12 cellular contexts compared by ENCODE assay signal in the genomic region with DNA sequence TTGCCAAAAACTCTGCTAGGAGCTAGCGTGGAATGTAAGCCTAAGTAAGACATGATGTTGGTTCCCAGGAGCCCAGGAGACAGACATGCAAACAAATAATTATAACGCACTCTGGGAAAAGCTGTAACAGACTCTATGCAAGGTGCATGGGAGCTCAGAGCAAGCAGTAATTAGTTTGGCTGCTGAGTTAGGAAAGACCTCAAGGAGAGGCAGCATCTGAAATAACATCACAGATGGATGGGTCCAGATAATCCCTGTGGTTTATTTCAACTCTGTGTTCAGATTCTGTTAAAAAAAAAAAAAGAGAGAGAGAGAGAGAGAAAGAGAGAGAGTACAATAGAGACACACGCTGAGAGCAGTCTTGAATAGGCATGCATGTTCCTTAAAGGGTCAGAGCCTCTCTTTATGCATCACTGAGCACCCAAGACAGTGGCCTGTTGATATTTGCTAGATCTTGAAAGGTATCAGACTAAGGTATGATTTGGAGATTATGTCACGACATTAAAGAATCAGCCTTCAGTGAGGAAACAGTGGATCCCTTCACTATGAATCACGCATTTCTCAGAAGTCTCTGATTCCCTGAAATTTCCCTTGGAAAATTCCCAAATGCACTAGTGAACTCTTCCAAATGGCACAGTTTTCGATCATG.
A peak's percentile ranks its signal among the peaks of the same experiment; 100 is the strongest.
DNase-seq lines count a peak whose midpoint lies in the region; ATAC-seq, FAIRE-seq and TF ChIP-seq lines count a peak whose summit lies in the region.
"Had no signal": no experiment of that assay in that cellular context is flagged by ENCODE, and none has a peak within 500 bp of the region (broad histone marks: within the 10 kb centered on the region; RNA-seq: fewer than 3 reads in every experiment).

No MANE protein-coding gene starts in this region.

- H3K27ac ChIP-seq in K562 (ENCODE audit: extremely low read depth, low read depth, low read length) (no peak overlapping the region), gastroesophageal sphincter (no peak overlapping the region)

- H4K20me1 ChIP-seq in K562 (replicated peaks; ENCODE audit: control insufficient read depth, insufficient read depth, low read length), result no peaks in the 10 kb centered on the region

- no peak overlapping the region for H3K27ac Mint-ChIP-seq in T-helper 2 cell treated with Interferon-gamma antibody and Interleukin-4, amounts not matched to agents 5 μg/mL and 100 μg/mL, for 36 hours
- H3K27ac Mint-ChIP-seq: activated T-cell treated with anti-CD3 and anti-CD28 coated beads, Interleukin-2, amount 50 U/mL, for 24 hours; dendritic cell treated with granulocyte-macrophage colony-stimulating factor and Interleukin-4, amounts not matched to agents 40 ng/mL and 50 ng/mL, for 4 days had no signal

- H3K4me2 ChIP-seq in K562 (ENCODE audit: insufficient read depth, low read length), result no peak overlapping the region

- H3K4me3 ChIP-seq in K562 (no peak overlapping the region), gastroesophageal sphincter (no peak overlapping the region)

- in situ Hi-C loops in K562 (cut with MboI), result no loop called here

- H3K4me3 Mint-ChIP-seq in T-helper 2 cell treated with Interferon-gamma antibody and Interleukin-4, amounts not matched to agents 5 μg/mL and 100 μg/mL, for 36 hours, result no peak overlapping the region
- H3K4me3 Mint-ChIP-seq: activated T-cell treated with anti-CD3 and anti-CD28 coated beads, Interleukin-2, amount 50 U/mL, for 24 hours; dendritic cell treated with granulocyte-macrophage colony-stimulating factor and Interleukin-4, amounts not matched to agents 40 ng/mL and 50 ng/mL, for 4 days had no signal

- H3K4me1 Mint-ChIP-seq in T-helper 2 cell treated with Interferon-gamma antibody and Interleukin-4, amounts not matched to agents 5 μg/mL and 100 μg/mL, for 36 hours (ENCODE audit: low read depth), result peaks cover 12% of the 10 kb centered on the region

- no peaks in the 10 kb centered on the region for H3K27me3 ChIP-seq in K562 (ENCODE audit: control insufficient read depth in 2 of 2, insufficient read depth in 2 of 2, low read length in 2 of 2)
- H3K27me3 ChIP-seq in gastroesophageal sphincter, result no peaks in the 10 kb centered on the region

- no peaks in the 10 kb centered on the region for H3K9me1 ChIP-seq in K562 (ENCODE audit: control insufficient read depth, insufficient read depth, low read length)

- H3K36me3 ChIP-seq in K562 (ENCODE audit: control insufficient read depth, insufficient read depth, low read length) (no peaks in the 10 kb centered on the region), gastroesophageal sphincter (no peaks in the 10 kb centered on the region)

- H3K9ac ChIP-seq in K562 (ENCODE audit: insufficient read depth in 1 of 2, low read depth in 2 of 2, low read length in 2 of 2), result no peak overlapping the region

- no peaks in the 10 kb centered on the region for H3K79me2 ChIP-seq in K562 (ENCODE audit: control insufficient read depth, insufficient read depth, low read length)

- FAIRE-seq in K562 (lab: Jason Lieb, UNC) (no peak), frontal cortex (lab: Jason Lieb, UNC) (no peak)

- no TSS peak for BruUV-seq in K562 (replicated peaks; lab: Mats Ljungman, UMichigan)

- TF ChIP-seq CTCF in K562 (IDR thresholded peaks at IDR 0.05 in 2 of 3, conservative IDR thresholded peaks at IDR 0.05 in 1 of 3; ENCODE audit: insufficient read depth in 2 of 3, low read depth in 1 of 3, low read length in 3 of 3) (no peak), gastroesophageal sphincter (IDR thresholded peaks at IDR 0.05) (no peak)

- no peak for TF ChIP-seq RAD21 in K562 (CRISPR knock-in tag; conservative IDR thresholded peaks at IDR 0.05 in 1 of 2, IDR thresholded peaks at IDR 0.05 in 1 of 2)

- H3K9me3 Mint-ChIP-seq in T-helper 2 cell treated with Interferon-gamma antibody and Interleukin-4, amounts not matched to agents 5 μg/mL and 100 μg/mL, for 36 hours, result no peaks in the 10 kb centered on the region
- H3K9me3 Mint-ChIP-seq: activated T-cell treated with anti-CD3 and anti-CD28 coated beads, Interleukin-2, amount 50 U/mL, for 24 hours; dendritic cell treated with granulocyte-macrophage colony-stimulating factor and Interleukin-4, amounts not matched to agents 40 ng/mL and 50 ng/mL, for 4 days had no signal

- peaks cover 4 to 16% of the 10 kb centered on the region in 2 experiments for H3K4me1 ChIP-seq in K562 (replicated peaks in 1 of 2; ENCODE audit: control insufficient read depth in 2 of 2, insufficient read depth in 2 of 2, low read length in 2 of 2)
- peaks cover 0 to 12% (median 3%) of the 10 kb centered on the region in 3 donors for H3K4me1 ChIP-seq in gastroesophageal sphincter

- intact Hi-C loops in K562 (cut with micrococcal nuclease), result loop anchor here (5.0 kb wide), 1 partner anchor 45 kb away; no protein-coding TSS in a partner anchor

- H2AFZ ChIP-seq in K562 (ENCODE audit: low read depth, low read length), result 0 out of 2 replicates have a peak overlapping the region, but pooled peaks have one; percentile 36

- CTCF ChIA-PET in K562 (lab: Yijun Ruan, JAX; ENCODE audit: low intra/inter-chr PET ratio), result interaction anchor here (0.7 kb wide), 1 partner anchor 469 kb away, joined by 3 read pairs; no protein-coding TSS in a partner anchor

- no peaks in the 10 kb centered on the region for H3K9me3 ChIP-seq in K562 (replicated peaks; ENCODE audit: control insufficient read depth, insufficient read depth, low read depth, low read length)
- no peaks in the 10 kb centered on the region for H3K9me3 ChIP-seq in gastroesophageal sphincter

- no peaks in the 10 kb centered on the region for H3K36me3 Mint-ChIP-seq in T-helper 2 cell treated with Interferon-gamma antibody and Interleukin-4, amounts not matched to agents 5 μg/mL and 100 μg/mL, for 36 hours (ENCODE audit: low read depth)

- TF ChIP-seq POLR2A in K562 (conservative IDR thresholded peaks at IDR 0.05), result no peak
- no peak for TF ChIP-seq POLR2A in gastroesophageal sphincter (IDR thresholded peaks at IDR 0.05)

- no peaks in the 10 kb centered on the region for H3K27me3 Mint-ChIP-seq in T-helper 2 cell treated with Interferon-gamma antibody and Interleukin-4, amounts not matched to agents 5 μg/mL and 100 μg/mL, for 36 hours (ENCODE audit: low read depth)
- H3K27me3 Mint-ChIP-seq: activated T-cell treated with anti-CD3 and anti-CD28 coated beads, Interleukin-2, amount 50 U/mL, for 24 hours; dendritic cell treated with granulocyte-macrophage colony-stimulating factor and Interleukin-4, amounts not matched to agents 40 ng/mL and 50 ng/mL, for 4 days had no signal

- POLR2A ChIA-PET in K562 (lab: Yijun Ruan, JAX), result interaction anchor here (0.6 to 1.1 kb wide), 2 partner anchors 9 to 194 kb away, joined by 3 to 5 read pairs; no protein-coding TSS in a partner anchor

- no peak for ATAC-seq in K562
- peak; percentile 2 for ATAC-seq in left lobe of liver
- no peak for ATAC-seq in gastroesophageal sphincter

- peak; percentile 64 for DNase-seq in AG20443 (ENCODE audit: low spot score)
- DNase-seq in NCI-H1930 (lab: John Stamatoyannopoulos, UW), result peak; percentile 1 to 27
- no peak for DNase-seq in K562 (ENCODE audit: extremely low read depth in 1 of 4, low spot score in 3 of 4)
- DNase-seq in left lobe of liver (ENCODE audit: low spot score), result no peak
- DNase-seq in T-helper 2 cell treated with Interferon-gamma antibody and Interleukin-4, amounts not matched to agents 5 μg/mL and 100 μg/mL, for 36 hours (ENCODE audit: low spot score), result no peak
- DNase-seq in activated CD4-positive, CD25-positive, alpha-beta regulatory T cell treated with anti-CD3 and anti-CD28 coated beads, Interleukin-2, amount 50 U/mL, for 72 hours, result no peak
- no peak for DNase-seq in frontal cortex (ENCODE audit: low spot score in 2 of 2)
- DNase-seq: activated T-cell treated with anti-CD3 and anti-CD28 coated beads, Interleukin-2, amount 50 U/mL, for 24 hours; NCI-H2107; posterior cingulate gyrus had no signal

- 51% methylated on average over 5 of the region's 6 CpGs for WGBS in K562 (ENCODE audit: insufficient coverage, low coverage, missing lambda C conversion rate)
- WGBS in gastroesophageal sphincter (ENCODE audit: low coverage in 1 of 2), 2 donors, result 39 to 43% methylated on average over 6 of the region's 6 CpGs

- TF ChIP-seq EP300 in K562 (IDR thresholded peaks at IDR 0.05; ENCODE audit: low read length), result no peak
- no peak for TF ChIP-seq EP300 in gastroesophageal sphincter (IDR thresholded peaks at IDR 0.05)

TF ChIP-seq in K562, 482 proteins besides CTCF, POLR2A, EP300 and RAD21:
- no peak for TF ChIP-seq PCBP2 (IDR thresholded peaks at IDR 0.05; ENCODE audit: low read depth, low read length, poor library complexity, severe bottlenecking)
- peak; percentile 89 for TF ChIP-seq ZNF766 (CRISPR knock-in tag; conservative IDR thresholded peaks at IDR 0.05)
- TF ChIP-seq ZNF589 (CRISPR knock-in tag; IDR thresholded peaks at IDR 0.05; ENCODE audit: low read depth), result no peak
- peak; percentile 35; the same call in 1 of the 2 replicates for TF ChIP-seq ZNF384 (IDR thresholded peaks at IDR 0.05; ENCODE audit: low read depth, low read length)

Comparison
In these comparisons a context has a peak if more than half of its experiments do, and no peak if none do; other contexts are left out.
1. DNase-seq: peak in AG20443 (single experiment) and NCI-H1930 (2 of 2); none in K562 (0 of 4), left lobe of liver (single experiment), T-helper 2 cell treated with Interferon-gamma antibody and Interleukin-4, amounts not matched to agents 5 μg/mL and 100 μg/mL, for 36 hours (single experiment), activated CD4-positive, CD25-positive, alpha-beta regulatory T cell treated with anti-CD3 and anti-CD28 coated beads, Interleukin-2, amount 50 U/mL, for 72 hours (single experiment) and frontal cortex (0 of 2).